ENCODE assay signal across 1 cellular context in the genomic region with DNA sequence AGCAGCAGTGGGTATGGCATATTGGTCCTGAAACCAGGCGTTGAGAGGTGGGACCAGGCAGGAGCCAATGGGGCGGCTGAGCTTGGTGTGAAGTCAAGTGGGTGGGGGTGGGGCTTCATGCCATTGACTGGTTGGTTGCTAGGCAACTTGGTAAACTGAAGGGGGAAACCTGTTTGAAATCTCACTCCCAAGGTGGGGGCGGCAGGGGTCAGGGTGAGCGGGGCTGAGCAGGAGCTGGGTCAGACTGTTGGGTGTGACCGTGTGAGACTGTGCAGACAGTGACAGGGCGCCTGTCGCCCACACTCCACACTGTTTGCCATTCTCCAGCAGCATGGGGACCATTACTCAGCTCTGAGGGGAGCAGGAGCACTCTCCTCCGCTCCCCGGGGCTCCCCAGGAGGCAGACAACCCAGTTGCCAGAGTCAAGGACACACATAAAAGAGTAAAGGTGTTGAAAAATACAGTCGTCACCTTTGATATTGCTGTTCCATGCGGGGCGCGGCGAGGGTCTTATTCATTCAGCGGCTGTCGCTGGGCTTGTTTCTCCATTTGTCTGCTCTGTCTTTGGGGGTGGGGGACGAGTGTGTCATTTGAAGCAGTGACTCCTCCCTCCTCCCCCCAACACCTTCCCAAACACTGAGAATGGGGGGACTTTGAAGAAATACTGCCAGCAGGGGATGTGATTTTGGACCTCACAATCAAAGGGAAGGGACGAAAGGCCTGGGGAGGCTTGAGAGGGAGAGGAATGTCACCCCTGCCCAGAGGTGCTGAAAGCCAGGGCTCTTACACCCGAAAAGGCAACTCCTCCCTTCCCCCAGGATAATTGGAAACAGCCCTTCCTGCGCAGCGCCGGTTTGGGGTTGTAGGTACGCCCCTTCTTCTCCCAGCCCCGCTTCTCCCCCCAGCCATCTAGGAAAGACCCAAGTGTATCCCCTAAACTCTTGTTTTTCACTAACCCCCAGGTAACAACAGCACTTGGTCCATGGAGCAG.
TF ChIP-seq lines count a peak whose summit lies in the region.

No MANE protein-coding gene starts in this region.

TF ChIP-seq in SK-N-SH, 30 proteins besides CTCF, POLR2A, EP300 and RAD21:
- TF ChIP-seq RCOR1 (IDR thresholded peaks at IDR 0.05; ENCODE audit: low read length), result no peak
- TF ChIP-seq MEF2A (IDR thresholded peaks at IDR 0.05; ENCODE audit: borderline replicate concordance, low read depth), result no peak
- TF ChIP-seq GABPA (IDR thresholded peaks at IDR 0.05; ENCODE audit: low read depth), result no peak
- no peak for TF ChIP-seq FOXJ3 (CRISPR knock-in tag; IDR thresholded peaks at IDR 0.05)
- no peak for TF ChIP-seq FOXM1 (IDR thresholded peaks at IDR 0.05; ENCODE audit: low read depth)
- no peak for TF ChIP-seq PBX3 (IDR thresholded peaks at IDR 0.05)
- no peak for TF ChIP-seq GATA2 (CRISPR knock-in tag; IDR thresholded peaks at IDR 0.05)
- TF ChIP-seq TCF12 (IDR thresholded peaks at IDR 0.05), result peak; percentile 88
- no peak for TF ChIP-seq ZBTB33 (IDR thresholded peaks at IDR 0.05; ENCODE audit: borderline replicate concordance, low read depth)
- TF ChIP-seq USF2 (IDR thresholded peaks at IDR 0.05; ENCODE audit: borderline replicate concordance, low read depth, low read length), result no peak
- TF ChIP-seq CHD2 (IDR thresholded peaks at IDR 0.05; ENCODE audit: low read length, partially characterized antibody), result peak; percentile 53
- no peak for TF ChIP-seq NFIC (IDR thresholded peaks at IDR 0.05; ENCODE audit: borderline replicate concordance)
- TF ChIP-seq FOSL2 (IDR thresholded peaks at IDR 0.05; ENCODE audit: borderline replicate concordance, low read depth), result no peak
- TF ChIP-seq, protein P1, sequence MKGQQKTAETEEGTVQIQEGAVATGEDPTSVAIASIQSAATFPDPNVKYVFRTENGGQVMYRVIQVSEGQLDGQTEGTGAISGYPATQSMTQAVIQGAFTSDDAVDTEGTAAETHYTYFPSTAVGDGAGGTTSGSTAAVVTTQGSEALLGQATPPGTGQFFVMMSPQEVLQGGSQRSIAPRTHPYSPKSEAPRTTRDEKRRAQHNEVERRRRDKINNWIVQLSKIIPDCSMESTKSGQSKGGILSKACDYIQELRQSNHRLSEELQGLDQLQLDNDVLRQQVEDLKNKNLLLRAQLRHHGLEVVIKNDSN (IDR thresholded peaks at IDR 0.05; ENCODE audit: borderline replicate concordance, low read depth), result no peak
- no peak for TF ChIP-seq YY1 (IDR thresholded peaks at IDR 0.05; ENCODE audit: low read depth)
- no peak for TF ChIP-seq REST (IDR thresholded peaks at IDR 0.05; ENCODE audit: low read depth, low read length)
- no peak for TF ChIP-seq TAF1 (IDR thresholded peaks at IDR 0.05; ENCODE audit: borderline replicate concordance, low read depth, low read length)
- no peak for TF ChIP-seq RXRA (IDR thresholded peaks at IDR 0.05; ENCODE audit: borderline replicate concordance, low read depth)
- no peak for TF ChIP-seq EZH2phosphoT487 (IDR thresholded peaks at IDR 0.05; ENCODE audit: borderline replicate concordance, low read depth)
- TF ChIP-seq NRF1 (IDR thresholded peaks at IDR 0.05; ENCODE audit: low read depth, low read length), result no peak
- no peak for TF ChIP-seq SMC3 (IDR thresholded peaks at IDR 0.05; ENCODE audit: low read depth, low read length)
- TF ChIP-seq TEAD4 (IDR thresholded peaks at IDR 0.05; ENCODE audit: borderline replicate concordance, insufficient read depth), result no peak
- TF ChIP-seq IRF3 (IDR thresholded peaks at IDR 0.05; ENCODE audit: low read depth, low read length), result no peak
- no peak for TF ChIP-seq ELF1 (IDR thresholded peaks at IDR 0.05)
- TF ChIP-seq MXI1 (IDR thresholded peaks at IDR 0.05; ENCODE audit: low read depth, low read length), result peak; percentile 65; the same call in 1 of the 2 replicates
- no peak for TF ChIP-seq POLR2AphosphoS5 (IDR thresholded peaks at IDR 0.05; ENCODE audit: low read depth, low read length)
- TF ChIP-seq JUND (IDR thresholded peaks at IDR 0.05), result no peak
- peak; percentile 71 for TF ChIP-seq RFX5 (IDR thresholded peaks at IDR 0.05; ENCODE audit: low read length)
- TF ChIP-seq SIN3A (IDR thresholded peaks at IDR 0.05; ENCODE audit: borderline replicate concordance, low read depth, low read length), result no peak
- no peak for TF ChIP-seq MAX (IDR thresholded peaks at IDR 0.05; ENCODE audit: low read depth)
